In the genomic region with DNA sequence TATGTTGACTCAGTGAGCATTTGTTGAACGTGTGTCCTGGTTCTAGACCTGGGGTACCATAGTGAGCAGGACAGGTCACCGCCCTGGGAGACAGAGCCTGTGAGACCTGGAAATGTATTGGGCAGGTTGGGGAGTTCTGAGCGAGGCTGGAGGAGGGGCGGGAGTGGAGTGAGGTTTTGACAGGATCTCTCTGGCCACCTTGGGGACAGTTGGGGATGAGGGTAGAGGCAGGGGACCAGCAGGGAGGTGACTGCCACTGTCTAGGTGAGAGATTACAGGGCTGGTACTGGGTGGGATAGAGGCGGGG, we compare ENCODE assay signal across 25 cellular contexts. TPM values are rescaled to one million over a fixed set of nuclear protein-coding genes. Genes with fewer than 3 reads are reported as not detected.
A peak's percentile ranks its signal among the peaks of the same experiment; 100 is the strongest.
DNase-seq lines count a peak whose midpoint lies in the region; ATAC-seq and TF ChIP-seq lines count a peak whose summit lies in the region.
"Had no signal": no experiment of that assay in that cellular context is flagged by ENCODE, and none has a peak within 500 bp of the region (broad histone marks: within the 10 kb centered on the region; RNA-seq: fewer than 3 reads in every experiment).

No MANE protein-coding gene starts in this region.

- DNase-seq in Right ventricle myocardium superior, result peak; percentile 17
- DNase-seq in Right ventricle myocardium inferior (ENCODE audit: missing footprints), result no peak
- DNase-seq in WTC11 (ENCODE audit: low spot score), result no peak
- no peak for DNase-seq in sigmoid colon
- no peak for DNase-seq in stimulated activated CD4-positive, alpha-beta T cell treated with anti-CD3 and anti-CD28 coated beads, Interleukin-4, amount 100 ng/mL, for 1 hour
- no peak for DNase-seq in activated CD4-positive, alpha-beta T cell treated with anti-CD3 and anti-CD28 coated beads, Interleukin-2, amount 50 U/mL, for 1 hour
- DNase-seq in HCEC 1CT, result no peak
- DNase-seq: AML-193; C1 segment of cervical spinal cord; Calu3; CD8-positive, alpha-beta T cell; DMS153; GM23248; MV-4-11; NCI-H1105 treated with DMSO at 0.1 percent for 48 hours; NCI-H2029 treated with DMSO at 0.1 percent for 48 hours; NCI-H226; NCI-H510A treated with DMSO at 0.1 percent for 48 hours; NCI-H774; NK-92 treated with Interleukin-12 subunit alpha and Interleukin-12 subunit beta, amount 100 ng/mL, for 24 hours had no signal

- intact Hi-C loops in Right ventricle myocardium superior (cut with DNase I), result no loop called here
- intact Hi-C loops in Right ventricle myocardium inferior (cut with DNase I), result no loop called here
- intact Hi-C loops in sigmoid colon (cut with DNase I), result no loop called here

- no peak for TF ChIP-seq CTCF in WTC11 (IDR thresholded peaks at IDR 0.05)
- TF ChIP-seq CTCF in gastroesophageal sphincter (IDR thresholded peaks at IDR 0.05), result no peak
- no peak for TF ChIP-seq CTCF in sigmoid colon (IDR thresholded peaks at IDR 0.05)

- H3K27me3 ChIP-seq in gastroesophageal sphincter (no peaks in the 10 kb centered on the region), sigmoid colon (no peaks in the 10 kb centered on the region)

- TF ChIP-seq EP300 in gastroesophageal sphincter (IDR thresholded peaks at IDR 0.05) (no peak), sigmoid colon (IDR thresholded peaks at IDR 0.05) (no peak)

- H3K4me3 ChIP-seq in gastroesophageal sphincter, result no peak overlapping the region
- H3K4me3 ChIP-seq in sigmoid colon, result no peak overlapping the region
- H3K4me3 ChIP-seq: GM23248 had no signal

- no peaks in the 10 kb centered on the region for H3K36me3 Mint-ChIP-seq in WTC11
- H3K36me3 Mint-ChIP-seq: CD8-positive, alpha-beta T cell had no signal

- no peaks in the 10 kb centered on the region for H3K9me3 Mint-ChIP-seq in WTC11
- H3K9me3 Mint-ChIP-seq: CD8-positive, alpha-beta T cell had no signal

- H3K4me1 Mint-ChIP-seq in WTC11, result peaks cover 76% of the 10 kb centered on the region

- H3K36me3 ChIP-seq in gastroesophageal sphincter, result no peaks in the 10 kb centered on the region
- no peaks in the 10 kb centered on the region for H3K36me3 ChIP-seq in sigmoid colon

- TF ChIP-seq POLR2A in gastroesophageal sphincter (IDR thresholded peaks at IDR 0.05) (no peak), sigmoid colon (IDR thresholded peaks at IDR 0.05) (no peak)

- POLR2A ChIA-PET in WTC11 (lab: Charles Lee), result no interaction called here

- H3K27me3 Mint-ChIP-seq in WTC11 (ENCODE audit: low read depth), result no peaks in the 10 kb centered on the region

- 87% methylated on average over 4 of the region's 5 CpGs; no CpG with 5 or more reads in 1 of the 2 donors for WGBS in gastroesophageal sphincter (ENCODE audit: low coverage in 1 of 2), 2 donors
- WGBS in sigmoid colon, 2 donors, result 75 to 89% methylated on average over 5 of the region's 5 CpGs

- no peak overlapping the region for H3K4me3 Mint-ChIP-seq in WTC11
- H3K4me3 Mint-ChIP-seq: CD8-positive, alpha-beta T cell had no signal

- CTCF ChIA-PET in WTC11 (lab: Charles Lee), result interaction anchor here (5.3 kb wide), 1 partner anchor 37 kb away, joined by 29 read pairs; no protein-coding TSS in a partner anchor

- peak overlapping the region; percentile 52; the same call in 1 of the 2 replicates for H3K27ac Mint-ChIP-seq in WTC11
- H3K27ac Mint-ChIP-seq: CD8-positive, alpha-beta T cell had no signal

- H3K9me3 ChIP-seq in gastroesophageal sphincter, result peaks cover 0 to 2% (median 0%) of the 10 kb centered on the region in 3 donors
- H3K9me3 ChIP-seq in sigmoid colon, result no peaks in the 10 kb centered on the region

- H3K4me1 ChIP-seq in gastroesophageal sphincter (peaks cover 0 to 94% (median 19%) of the 10 kb centered on the region in 3 donors), sigmoid colon (peaks cover 4 to 72% (median 67%) of the 10 kb centered on the region in 4 donors)

- H3K27ac ChIP-seq in gastroesophageal sphincter (peak overlapping the region in 3 of 4 donors; percentile 31 to 88 (median 88)), sigmoid colon (peak overlapping the region; percentile 11 to 81 (median 68))
- H3K27ac ChIP-seq: GM23248, RWPE1 had no signal

- ATAC-seq in Right ventricle myocardium superior (ENCODE audit: poor library complexity) (no peak), Right ventricle myocardium inferior (no peak), WTC11 (no peak), gastroesophageal sphincter (no peak)
- ATAC-seq: CD8-positive, alpha-beta T cell; HCT116 had no signal

TF ChIP-seq in WTC11, 78 proteins besides CTCF, POLR2A, EP300 and RAD21:
- no peak for TF ChIP-seq ZNF219 (CRISPR knock-in tag; IDR thresholded peaks at IDR 0.05; ENCODE audit: borderline replicate concordance)
- no peak for TF ChIP-seq JAZF1 (CRISPR knock-in tag; IDR thresholded peaks at IDR 0.05)
- TF ChIP-seq FOXP4 (CRISPR knock-in tag; IDR thresholded peaks at IDR 0.05), result no peak
- no peak for TF ChIP-seq NFYB (CRISPR knock-in tag; conservative IDR thresholded peaks at IDR 0.05; ENCODE audit: low read depth)
TF ChIP-seq in WTC11: peak in this region for 0.

RNA-seq across cellular contexts. Expression of gene WNK2, which starts 7.4 kb away (rescaled TPM):
- 222 TPM for total RNA-seq in Right ventricle myocardium superior
- total RNA-seq in Right ventricle myocardium inferior, result 200 TPM
- 113 to 121 TPM (median 120 TPM) in 3 replicates for total RNA-seq in WTC11 (2021)
- 100 to 1,000 TPM in 1 of 4 donors, 10 to 100 TPM in 3; 26.8 to 104 (median 48.6) TPM for total RNA-seq in gastroesophageal sphincter
- 10 to 100 TPM; 16.0 to 95.8 (median 29.0) TPM for total RNA-seq in sigmoid colon
- 10 to 100 TPM; 12.6 to 80.1 (median 19.0) TPM for polyA plus RNA-seq in sigmoid colon
- total RNA-seq: A172, GM23248 had no signal
- polyA plus RNA-seq: AG04450, GM23248 had no signal

RNA-seq across cellular contexts. Expression of gene NINJ1, which starts 57.3 kb away (rescaled TPM):
- 49.2 TPM for total RNA-seq in Right ventricle myocardium superior
- 55.5 TPM for total RNA-seq in Right ventricle myocardium inferior
- 35.6 to 41.3 TPM (median 37.7 TPM) in 3 replicates for total RNA-seq in WTC11 (2021)
- 10 to 100 TPM; 58.8 to 81.6 (median 75.2) TPM for total RNA-seq in gastroesophageal sphincter
- 100 to 1,000 TPM in 1 of 4 donors, 10 to 100 TPM in 3; 56.5 to 116 (median 69.6) TPM for total RNA-seq in sigmoid colon
- polyA plus RNA-seq in sigmoid colon, result 10 to 100 TPM; 28.9 to 58.7 (median 53.5) TPM
